In genomic region chr22:39545310-39546063, GRCh38 we compare ENCODE assay signal across 2 cellular contexts.
TF ChIP-seq lines count a peak whose summit lies in the region.

No MANE protein-coding gene starts in this region.

TF ChIP-seq in HEK293, 187 proteins besides CTCF, POLR2A, EP300 and RAD21:
- TF ChIP-seq KLF17 (tag by site-specific recombination; IDR thresholded peaks at IDR 0.05) (peak; percentile 16; the same call in 1 of the 2 replicates), ZNF366 (tag by site-specific recombination; conservative IDR thresholded peaks at IDR 0.05) (peak; percentile 49; the same call in 1 of the 2 replicates), RBAK (tag by site-specific recombination; IDR thresholded peaks at IDR 0.05) (no peak), ZNF571 (tag by site-specific recombination; IDR thresholded peaks at IDR 0.05) (no peak), ZNF561 (tag by site-specific recombination; IDR thresholded peaks at IDR 0.05; ENCODE audit: borderline replicate concordance) (no peak), SP7 (tag by site-specific recombination; IDR thresholded peaks at IDR 0.05) (0 out of 2 replicates have a peak, but pooled peaks have one; percentile 24), ZBTB26 (tag by site-specific recombination; optimal IDR thresholded peaks at IDR 0.05) (peak; percentile 18), ZNF629 (tag by site-specific recombination; IDR thresholded peaks at IDR 0.05) (no peak), REST (tag by site-specific recombination; IDR thresholded peaks at IDR 0.05) (peak; percentile 99), IKZF3 (tag by site-specific recombination; IDR thresholded peaks at IDR 0.05) (peak; percentile 71)

TF ChIP-seq in endothelial cell of umbilical vein, 7 proteins besides CTCF, POLR2A, EP300 and RAD21:
- no peak for TF ChIP-seq JUN (IDR thresholded peaks at IDR 0.05; ENCODE audit: borderline replicate concordance, insufficient read depth, insufficient read length, low read depth)
- TF ChIP-seq MYC (IDR thresholded peaks at IDR 0.05; ENCODE audit: low read depth, low read length) = no peak
- TF ChIP-seq GATA2 (IDR thresholded peaks at IDR 0.05; ENCODE audit: insufficient read depth, insufficient read length, low read depth, low read length) = no peak
- TF ChIP-seq EZH2 (IDR thresholded peaks at IDR 0.05; ENCODE audit: borderline replicate concordance, low read depth, low read length, severe bottlenecking) = peak; percentile 46
- TF ChIP-seq POLR2AphosphoS5 (IDR thresholded peaks at IDR 0.05; ENCODE audit: insufficient read depth, low read depth, low read length) = no peak
TF ChIP-seq in endothelial cell of umbilical vein: peak in this region for 1.
